In genomic region chr1:9258629-9259028, GRCh38 we compare ENCODE assay signal across 1 cellular context.
A peak's percentile ranks its signal among the peaks of the same experiment; 100 is the strongest.
TF ChIP-seq lines count a peak whose summit lies in the region.

No MANE protein-coding gene starts in this region.

TF ChIP-seq in HEK293, 187 proteins besides CTCF, POLR2A, EP300 and RAD21:
- TF ChIP-seq PRDM4 (tag by site-specific recombination; IDR thresholded peaks at IDR 0.05) (no peak), ZNF560 (tag by site-specific recombination; IDR thresholded peaks at IDR 0.05; ENCODE audit: borderline replicate concordance) (no peak), ZNF133 (tag by site-specific recombination; IDR thresholded peaks at IDR 0.05) (no peak), ZNF600 (tag by site-specific recombination; IDR thresholded peaks at IDR 0.05) (peak; percentile 92)
